In genomic region chr6:53179961-53180651, GRCh38 we compare ENCODE assay signal across 9 cellular contexts. TPM values are rescaled to one million over a fixed set of nuclear protein-coding genes. Genes with fewer than 3 reads are reported as not detected.
A peak's percentile ranks its signal among the peaks of the same experiment; 100 is the strongest.
DNase-seq lines count a peak whose midpoint lies in the region; ATAC-seq and TF ChIP-seq lines count a peak whose summit lies in the region.
"Had no signal": no experiment of that assay in that cellular context is flagged by ENCODE, and none has a peak within 500 bp of the region (broad histone marks: within the 10 kb centered on the region; RNA-seq: fewer than 3 reads in every experiment).

No MANE protein-coding gene starts in this region.

- peak overlapping the region; percentile 16 to 90 for H3K27ac Mint-ChIP-seq in stimulated activated naive CD8-positive, alpha-beta T cell treated with anti-CD3 and anti-CD28 coated beads, Interleukin-15, amount 100 ng/mL, for 72 hours

- no peak overlapping the region for H3K4me3 ChIP-seq in SU-DHL-6 (ENCODE audit: insufficient read depth, low read length, poor library complexity, severe bottlenecking)
- no peak overlapping the region for H3K4me3 ChIP-seq in fibroblast of lung (replicated peaks in 1 of 4; ENCODE audit: control extremely low read depth in 1 of 4, insufficient read depth in 1 of 4, low read depth in 3 of 4, low read length in 4 of 4)

- H3K36me3 ChIP-seq in SU-DHL-6 (ENCODE audit: low read length): no peaks in the 10 kb centered on the region
- H3K36me3 ChIP-seq in fibroblast of lung (ENCODE audit: control insufficient read depth, insufficient read depth, low read length): no peaks in the 10 kb centered on the region

- no peaks in the 10 kb centered on the region for H3K4me1 ChIP-seq in fibroblast of lung (ENCODE audit: control insufficient read depth, extremely low read depth, insufficient read depth, low read length)

- H4K20me1 ChIP-seq in SU-DHL-6 (ENCODE audit: low read depth, low read length) (no peaks in the 10 kb centered on the region), fibroblast of lung (ENCODE audit: control insufficient read depth, extremely low read depth, insufficient read depth, low read length) (no peaks in the 10 kb centered on the region)

- no peak overlapping the region for H3K27ac ChIP-seq in SU-DHL-6 (ENCODE audit: low read depth, low read length)
- H3K27ac ChIP-seq in fibroblast of lung (ENCODE audit: insufficient read depth, low read length): no peak overlapping the region
- H3K27ac ChIP-seq: HL-60 had no signal

- H3K4me2 ChIP-seq in SU-DHL-6 (ENCODE audit: low read depth, low read length, poor library complexity, severe bottlenecking) (no peak overlapping the region), fibroblast of lung (ENCODE audit: extremely low read depth, insufficient read depth, low read length) (no peak overlapping the region)

- peak; percentile 16 for DNase-seq in activated CD8-positive, alpha-beta memory T cell treated with anti-CD3 and anti-CD28 coated beads, Interleukin-2, amount 50 U/mL, for 4 hours
- no peak for DNase-seq in activated CD8-positive, alpha-beta memory T cell treated with anti-CD3 and anti-CD28 coated beads for 24 hours
- DNase-seq in fibroblast of lung (ENCODE audit: low read depth in 2 of 2) (peak; percentile 56 to 65), SW 1271 (lab: John Stamatoyannopoulos, UW) (no peak)
- DNase-seq in stimulated activated naive CD8-positive, alpha-beta T cell treated with anti-CD3 and anti-CD28 coated beads, Interleukin-15, amount 100 ng/mL, for 72 hours: peak in 1 of 2 donors; percentile 28

- H3K79me2 ChIP-seq in SU-DHL-6 (ENCODE audit: insufficient read depth, low read length) (no peaks in the 10 kb centered on the region), fibroblast of lung (ENCODE audit: control insufficient read depth, insufficient read depth, low read length) (no peaks in the 10 kb centered on the region)

- H3K4me3 Mint-ChIP-seq in stimulated activated naive CD8-positive, alpha-beta T cell treated with anti-CD3 and anti-CD28 coated beads, Interleukin-15, amount 100 ng/mL, for 72 hours: no peak overlapping the region

- TF ChIP-seq CTCF in SU-DHL-6 (IDR thresholded peaks at IDR 0.05; ENCODE audit: insufficient read depth, low read length, poor library complexity, severe bottlenecking) (no peak), fibroblast of lung (conservative IDR thresholded peaks at IDR 0.05 in 1 of 2, IDR thresholded peaks at IDR 0.05 in 1 of 2; ENCODE audit: low read depth in 1 of 2, low read length in 2 of 2) (no peak)

- peak; percentile 59 for ATAC-seq in stimulated activated naive CD8-positive, alpha-beta T cell treated with anti-CD3 and anti-CD28 coated beads, Interleukin-15, amount 100 ng/mL, for 72 hours
- ATAC-seq in GM19324 (IDR thresholded peaks at IDR 0.05; ENCODE audit: low FRiP score, unreplicated experiment) (no peak), GM21723 (IDR thresholded peaks at IDR 0.05; ENCODE audit: unreplicated experiment) (no peak)

- no peaks in the 10 kb centered on the region for H3K9me2 ChIP-seq in SU-DHL-6 (replicated peaks; ENCODE audit: insufficient read depth, low read length)

- H3K9ac ChIP-seq in SU-DHL-6 (ENCODE audit: low read length) (no peak overlapping the region), fibroblast of lung (ENCODE audit: insufficient read depth, low read length) (no peak overlapping the region)

- no peaks in the 10 kb centered on the region for H3K9me3 ChIP-seq in SU-DHL-6 (ENCODE audit: insufficient read depth, low read length)
- no peaks in the 10 kb centered on the region for H3K9me3 ChIP-seq in fibroblast of lung (ENCODE audit: control insufficient read depth, insufficient read depth, low read depth, low read length)

- no peaks in the 10 kb centered on the region for H3K27me3 Mint-ChIP-seq in stimulated activated naive CD8-positive, alpha-beta T cell treated with anti-CD3 and anti-CD28 coated beads, Interleukin-15, amount 100 ng/mL, for 72 hours

- H3K9me3 Mint-ChIP-seq in stimulated activated naive CD8-positive, alpha-beta T cell treated with anti-CD3 and anti-CD28 coated beads, Interleukin-15, amount 100 ng/mL, for 72 hours: no peaks in the 10 kb centered on the region

- peaks cover 8% of the 10 kb centered on the region for H3K4me1 Mint-ChIP-seq in stimulated activated naive CD8-positive, alpha-beta T cell treated with anti-CD3 and anti-CD28 coated beads, Interleukin-15, amount 100 ng/mL, for 72 hours

- no peaks in the 10 kb centered on the region for H3F3A ChIP-seq in SU-DHL-6 (ENCODE audit: insufficient read depth)

- no peaks in the 10 kb centered on the region for H3K27me3 ChIP-seq in SU-DHL-6 (ENCODE audit: low read length)
- no peaks in the 10 kb centered on the region for H3K27me3 ChIP-seq in fibroblast of lung (ENCODE audit: control insufficient read depth, insufficient read depth, low read length)

- peak overlapping the region; percentile 47 for H2AFZ ChIP-seq in SU-DHL-6 (ENCODE audit: low read depth, low read length, severe bottlenecking)
- no peak overlapping the region for H2AFZ ChIP-seq in fibroblast of lung (ENCODE audit: low read length)

RNA-seq across cellular contexts. Expression of gene GCM1, which starts 31.5 kb away (rescaled TPM):
- total RNA-seq in fibroblast of lung: not detected in 2 replicates
- not detected in 2 replicates for polyA plus RNA-seq in fibroblast of lung
- polyA plus RNA-seq in fibroblast of lung (2012): not detected in 2 replicates
- polyA minus RNA-seq in fibroblast of lung (ENCODE audit: low replicate concordance): not detected in 2 replicates

Comparison
In these comparisons a context has a peak if more than half of its experiments do, and no peak if none do; other contexts are left out.
1. DNase-seq: peak in activated CD8-positive, alpha-beta memory T cell treated with anti-CD3 and anti-CD28 coated beads, Interleukin-2, amount 50 U/mL, for 4 hours (single experiment) and fibroblast of lung (2 of 2); none in activated CD8-positive, alpha-beta memory T cell treated with anti-CD3 and anti-CD28 coated beads for 24 hours (single experiment) and SW 1271 (0 of 2).